In genomic region chr2:178295115-178295514, GRCh38 we compare ENCODE assay signal across 17 cellular contexts.
"Had no signal": no experiment of that assay in that cellular context is flagged by ENCODE, and none has a peak within 500 bp of the region (broad histone marks: within the 10 kb centered on the region; RNA-seq: fewer than 3 reads in every experiment).

No MANE protein-coding gene starts in this region.

- H3K4me1 ChIP-seq: neural progenitor cell had no signal

- H3K27me3 ChIP-seq: esophagus muscularis mucosa, neural progenitor cell, upper lobe of left lung had no signal

- DNase-seq: activated CD4-positive, alpha-beta T cell treated with anti-CD3 and anti-CD28 coated beads for 36 hours; activated CD4-positive, alpha-beta T cell treated with anti-CD3 and anti-CD28 coated beads, Interleukin-2, amount 50 U/mL, for 48 hours; activated naive CD4-positive, alpha-beta T cell; activated naive CD8-positive, alpha-beta T cell treated with anti-CD3 and anti-CD28 coated beads for 36 hours; amniotic stem cell; effector CD4-positive, alpha-beta T cell; left ventricle myocardium inferior; naive B cell; stimulated activated CD4-positive, alpha-beta T cell treated with anti-CD3 and anti-CD28 coated beads, Interleukin-4, amount 100 ng/mL, for 4 hours; upper lobe of left lung had no signal

- H3K27ac ChIP-seq: esophagus muscularis mucosa, left ventricle myocardium inferior, neural progenitor cell, thoracic aorta, upper lobe of left lung had no signal

- H3K36me3 ChIP-seq: esophagus muscularis mucosa, left ventricle myocardium inferior, neural progenitor cell, thoracic aorta, upper lobe of left lung had no signal

- H3K4me3 ChIP-seq: esophagus muscularis mucosa, left ventricle myocardium inferior, neural progenitor cell, thoracic aorta, upper lobe of left lung had no signal

- H3K9ac ChIP-seq: neural progenitor cell had no signal

- ATAC-seq: activated CD4-positive, alpha-beta T cell treated with anti-CD3 and anti-CD28 coated beads for 36 hours; activated T-helper 17 cell treated with anti-CD3 and anti-CD28 coated beads, Interleukin-2, amount 50 U/mL, for 72 hours; sciatic nerve; stimulated activated memory B cell treated with anti-CD40 and anti-IgM and Interleukin-4, amounts not matched to agents 10 μg/mL and 1 μg/mL and 100 μg/mL, for 72 hours; WTC11 had no signal

- H3K9me3 ChIP-seq: esophagus muscularis mucosa, left ventricle myocardium inferior, thoracic aorta, upper lobe of left lung had no signal
